Comparison of ENCODE assay signal across 8 cellular contexts in genomic region chr6:85483041-85483700, GRCh38. TPM values are rescaled to one million over a fixed set of nuclear protein-coding genes. Genes with fewer than 3 reads are reported as not detected.
A peak's percentile ranks its signal among the peaks of the same experiment; 100 is the strongest.
DNase-seq lines count a peak whose midpoint lies in the region; ATAC-seq and TF ChIP-seq lines count a peak whose summit lies in the region.

No MANE protein-coding gene starts in this region.

- H2AFZ ChIP-seq in PC-3 (ENCODE audit: low read length) (no peak overlapping the region), fibroblast of lung (ENCODE audit: low read length) (peak overlapping the region; percentile 7), neuronal stem cell (ENCODE audit: low read length) (peak overlapping the region; percentile 22)

- H3K36me3 Mint-ChIP-seq in activated T-cell treated with anti-CD3 and anti-CD28 coated beads, Interleukin-2, amount 50 U/mL, for 24 hours (ENCODE audit: low read depth): no peaks in the 10 kb centered on the region

- H2BK15ac ChIP-seq in neuronal stem cell (ENCODE audit: low read length): no peak overlapping the region

- no peaks in the 10 kb centered on the region for H3F3A ChIP-seq in PC-3 (ENCODE audit: low read length, unreplicated experiment)

- no peak overlapping the region for H3K23ac ChIP-seq in neuronal stem cell (ENCODE audit: low read depth, low read length, poor library complexity)

- H4K8ac ChIP-seq in neuronal stem cell (ENCODE audit: low read depth, low read length): no peak overlapping the region

- DNase-seq in COR-L47 (lab: John Stamatoyannopoulos, UW): peak; percentile 11
- peak; percentile 85 for DNase-seq in PC-3
- DNase-seq in activated T-cell treated with anti-CD3 and anti-CD28 coated beads, Interleukin-2, amount 50 U/mL, for 24 hours: peak; percentile 92
- peak; percentile 58 to 71 for DNase-seq in fibroblast of lung (ENCODE audit: low read depth in 2 of 2)
- DNase-seq in neuronal stem cell (ENCODE audit: low spot score): peak; percentile 57

- POLR2A ChIA-PET in PC-3 (lab: Charles Lee; ENCODE audit: unreplicated experiment): no interaction called here

- H3K27me3 ChIP-seq in PC-3 (ENCODE audit: low read length) (no peaks in the 10 kb centered on the region), fibroblast of lung (ENCODE audit: control insufficient read depth, insufficient read depth, low read length) (no peaks in the 10 kb centered on the region), neuronal stem cell (ENCODE audit: control insufficient read depth in 3 of 3, insufficient read depth in 3 of 3, low read depth in 1 of 3, low read length in 3 of 3) (no peaks in the 10 kb centered on the region), subcutaneous abdominal adipose tissue (ENCODE audit: control insufficient read depth in 5 of 5, insufficient read depth in 4 of 5, low read length in 5 of 5) (peaks cover 0 to 5% (median 0%) of the 10 kb centered on the region in 5 donors)

- H4K20me1 ChIP-seq in PC-3 (ENCODE audit: low read length): no peaks in the 10 kb centered on the region
- no peaks in the 10 kb centered on the region for H4K20me1 ChIP-seq in fibroblast of lung (ENCODE audit: control insufficient read depth, extremely low read depth, insufficient read depth, low read length)

- H3K36me3 ChIP-seq in PC-3 (ENCODE audit: low read depth, low read length) (no peaks in the 10 kb centered on the region), fibroblast of lung (ENCODE audit: control insufficient read depth, insufficient read depth, low read length) (peaks cover 17% of the 10 kb centered on the region), neuronal stem cell (replicated peaks in 1 of 2; ENCODE audit: control insufficient read depth in 2 of 2, insufficient read depth in 2 of 2, low read length in 2 of 2) (no peaks in the 10 kb centered on the region), subcutaneous abdominal adipose tissue (ENCODE audit: control insufficient read depth in 5 of 5, insufficient read depth in 5 of 5, low read length in 5 of 5) (peaks cover 0 to 4% (median 0%) of the 10 kb centered on the region in 5 donors)

- no peaks in the 10 kb centered on the region for H3K9me3 Mint-ChIP-seq in activated T-cell treated with anti-CD3 and anti-CD28 coated beads, Interleukin-2, amount 50 U/mL, for 24 hours

- ATAC-seq in GM19351 (IDR thresholded peaks at IDR 0.05; ENCODE audit: unreplicated experiment) (peak; percentile 91), HG03432 (IDR thresholded peaks at IDR 0.05; ENCODE audit: unreplicated experiment) (peak; percentile 89), PC-3 (peak; percentile 85)

- H2AK5ac ChIP-seq in neuronal stem cell (ENCODE audit: low read depth, low read length): no peak overlapping the region

- CTCF ChIA-PET in PC-3 (lab: Charles Lee): interaction anchor here (0.6 to 0.9 kb wide), 6 partner anchors 19 to 967 kb away, joined by 3 to 21 read pairs (median 8); no protein-coding TSS in a partner anchor

- H2BK120ac ChIP-seq in neuronal stem cell (ENCODE audit: low read depth, low read length): no peak overlapping the region

- H3K9me2 ChIP-seq in PC-3 (replicated peaks; ENCODE audit: low read length): no peaks in the 10 kb centered on the region

- no peak overlapping the region for H3K18ac ChIP-seq in neuronal stem cell (ENCODE audit: low read length)

- 0 out of 2 replicates have a peak overlapping the region, but pooled peaks have one; percentile 11 for H3K27ac ChIP-seq in PC-3 (ENCODE audit: low read length)
- peak overlapping the region; percentile 61 for H3K27ac ChIP-seq in fibroblast of lung (ENCODE audit: insufficient read depth, low read length)
- no peak overlapping the region for H3K27ac ChIP-seq in neuronal stem cell (replicated peaks; ENCODE audit: low read length)
- peak overlapping the region; percentile 39 for H3K27ac ChIP-seq in subcutaneous abdominal adipose tissue (ENCODE audit: low read depth, low read length)

- no peak overlapping the region for H2BK12ac ChIP-seq in neuronal stem cell (ENCODE audit: low read length)

- 0 out of 2 replicates have a peak, but pooled peaks cover 5% of the 10 kb centered on the region for H3K4me1 ChIP-seq in PC-3 (ENCODE audit: insufficient read depth, low read length)
- H3K4me1 ChIP-seq in fibroblast of lung (ENCODE audit: control insufficient read depth, extremely low read depth, insufficient read depth, low read length): peaks cover 4% of the 10 kb centered on the region
- H3K4me1 ChIP-seq in neuronal stem cell (ENCODE audit: control insufficient read depth in 2 of 2, insufficient read depth in 1 of 2, low read depth in 1 of 2, low read length in 2 of 2): no peaks in the 10 kb centered on the region
- H3K4me1 ChIP-seq in subcutaneous abdominal adipose tissue (ENCODE audit: control insufficient read depth in 5 of 5, insufficient read depth in 5 of 5, low read length in 5 of 5): peaks cover 0 to 2% (median 0%) of the 10 kb centered on the region in 5 donors

- H3K4me3 ChIP-seq in PC-3 (ENCODE audit: low read length) (no peak overlapping the region), fibroblast of lung (replicated peaks in 1 of 4; ENCODE audit: control extremely low read depth in 1 of 4, insufficient read depth in 1 of 4, low read depth in 3 of 4, low read length in 4 of 4) (no peak overlapping the region), neuronal stem cell (ENCODE audit: low read length in 2 of 2) (no peak overlapping the region), subcutaneous abdominal adipose tissue (ENCODE audit: low read depth in 1 of 5, low read length in 5 of 5) (no peak overlapping the region)

- no peaks in the 10 kb centered on the region for H3K79me1 ChIP-seq in neuronal stem cell (ENCODE audit: low read depth, low read length)

- H3K4me3 Mint-ChIP-seq in activated T-cell treated with anti-CD3 and anti-CD28 coated beads, Interleukin-2, amount 50 U/mL, for 24 hours: no peak overlapping the region

- H3K9ac ChIP-seq in PC-3 (ENCODE audit: low read length): no peak overlapping the region
- no peak overlapping the region for H3K9ac ChIP-seq in fibroblast of lung (ENCODE audit: insufficient read depth, low read length)
- no peak overlapping the region for H3K9ac ChIP-seq in neuronal stem cell (ENCODE audit: low read depth, low read length, poor library complexity)
- no peak overlapping the region for H3K9ac ChIP-seq in subcutaneous abdominal adipose tissue (ENCODE audit: low read length in 5 of 5)

- H3K4me1 Mint-ChIP-seq in activated T-cell treated with anti-CD3 and anti-CD28 coated beads, Interleukin-2, amount 50 U/mL, for 24 hours (ENCODE audit: low read depth): peaks cover 17% of the 10 kb centered on the region

- H2BK5ac ChIP-seq in neuronal stem cell (ENCODE audit: low read length): no peak overlapping the region

- H3K9me3 ChIP-seq in PC-3 (ENCODE audit: low read length) (no peaks in the 10 kb centered on the region), fibroblast of lung (ENCODE audit: control insufficient read depth, insufficient read depth, low read depth, low read length) (no peaks in the 10 kb centered on the region), neuronal stem cell (replicated peaks in 1 of 2; ENCODE audit: control insufficient read depth in 2 of 2, insufficient read depth in 1 of 2, low read depth in 1 of 2, low read length in 2 of 2) (no peaks in the 10 kb centered on the region), subcutaneous abdominal adipose tissue (ENCODE audit: control insufficient read depth in 5 of 5, low read length in 5 of 5) (no peaks in the 10 kb centered on the region)

- peak; percentile 96 for TF ChIP-seq CTCF in PC-3 (conservative IDR thresholded peaks at IDR 0.05; ENCODE audit: low read depth, low read length)
- TF ChIP-seq CTCF in fibroblast of lung (conservative IDR thresholded peaks at IDR 0.05 in 1 of 2, IDR thresholded peaks at IDR 0.05 in 1 of 2; ENCODE audit: low read depth in 1 of 2, low read length in 2 of 2): peak; percentile 99

- BruUV-seq in PC-3 (replicated peaks; lab: Mats Ljungman, UMichigan): no TSS peak

- H3K14ac ChIP-seq in neuronal stem cell (ENCODE audit: low read length): no peak overlapping the region

- H4K91ac ChIP-seq in neuronal stem cell (ENCODE audit: low read depth, low read length, poor library complexity): no peak overlapping the region

- no peaks in the 10 kb centered on the region for H3K79me2 ChIP-seq in PC-3 (ENCODE audit: low read length)
- peaks cover 8% of the 10 kb centered on the region for H3K79me2 ChIP-seq in fibroblast of lung (ENCODE audit: control insufficient read depth, insufficient read depth, low read length)

- H3K4ac ChIP-seq in neuronal stem cell (ENCODE audit: low read length): no peak overlapping the region

- intact Hi-C loops in PC-3 (cut with micrococcal nuclease): loop anchor here (1.0 kb wide), 1 partner anchor 128 kb away; no protein-coding TSS in a partner anchor

- peak overlapping the region; percentile 62 for H3K27ac Mint-ChIP-seq in activated T-cell treated with anti-CD3 and anti-CD28 coated beads, Interleukin-2, amount 50 U/mL, for 24 hours

- H3K4me2 ChIP-seq in PC-3 (ENCODE audit: low read length) (no peak overlapping the region), fibroblast of lung (ENCODE audit: extremely low read depth, insufficient read depth, low read length) (peak overlapping the region; percentile 56), neuronal stem cell (ENCODE audit: insufficient read depth, low read length, poor library complexity, severe bottlenecking) (no peak overlapping the region)

- H3K27me3 Mint-ChIP-seq in activated T-cell treated with anti-CD3 and anti-CD28 coated beads, Interleukin-2, amount 50 U/mL, for 24 hours: no peaks in the 10 kb centered on the region

- WGBS in neuronal stem cell (ENCODE audit: extremely low coverage in 2 of 2, insufficient read length in 2 of 2, insufficient replicate concordance in 1 of 2), 2 donors: no CpG with 5 or more reads among the region's 9 CpGs

RNA-seq across cellular contexts. Expression of gene NT5E, which starts 33.3 kb away (rescaled TPM):
- total RNA-seq in PC-3 (2014; rRNA removed): 9.0 and 15.8 TPM in 2 replicates
- total RNA-seq in fibroblast of lung: 111 and 257 TPM in 2 replicates
- 217 and 324 TPM in 2 replicates for polyA plus RNA-seq in fibroblast of lung
- polyA plus RNA-seq in fibroblast of lung (2012): 125 and 203 TPM in 2 replicates
- polyA minus RNA-seq in fibroblast of lung (ENCODE audit: low replicate concordance): 43.7 and 113 TPM in 2 replicates
- polyA plus RNA-seq in neuronal stem cell (2013, experiment 1 of 2): not detected
- polyA plus RNA-seq in neuronal stem cell (2013, experiment 2 of 2): not detected

Comparison
In these comparisons a context has a peak if more than half of its experiments do, and no peak if none do; other contexts are left out.
1. DNase-seq: peak in every context shown above with its lines; median percentile 92 in activated T-cell treated with anti-CD3 and anti-CD28 coated beads, Interleukin-2, amount 50 U/mL, for 24 hours; 85 in PC-3; 64 in fibroblast of lung; 57 in neuronal stem cell; 11 in COR-L47.